8 cellular contexts compared by ENCODE assay signal in the genomic region with DNA sequence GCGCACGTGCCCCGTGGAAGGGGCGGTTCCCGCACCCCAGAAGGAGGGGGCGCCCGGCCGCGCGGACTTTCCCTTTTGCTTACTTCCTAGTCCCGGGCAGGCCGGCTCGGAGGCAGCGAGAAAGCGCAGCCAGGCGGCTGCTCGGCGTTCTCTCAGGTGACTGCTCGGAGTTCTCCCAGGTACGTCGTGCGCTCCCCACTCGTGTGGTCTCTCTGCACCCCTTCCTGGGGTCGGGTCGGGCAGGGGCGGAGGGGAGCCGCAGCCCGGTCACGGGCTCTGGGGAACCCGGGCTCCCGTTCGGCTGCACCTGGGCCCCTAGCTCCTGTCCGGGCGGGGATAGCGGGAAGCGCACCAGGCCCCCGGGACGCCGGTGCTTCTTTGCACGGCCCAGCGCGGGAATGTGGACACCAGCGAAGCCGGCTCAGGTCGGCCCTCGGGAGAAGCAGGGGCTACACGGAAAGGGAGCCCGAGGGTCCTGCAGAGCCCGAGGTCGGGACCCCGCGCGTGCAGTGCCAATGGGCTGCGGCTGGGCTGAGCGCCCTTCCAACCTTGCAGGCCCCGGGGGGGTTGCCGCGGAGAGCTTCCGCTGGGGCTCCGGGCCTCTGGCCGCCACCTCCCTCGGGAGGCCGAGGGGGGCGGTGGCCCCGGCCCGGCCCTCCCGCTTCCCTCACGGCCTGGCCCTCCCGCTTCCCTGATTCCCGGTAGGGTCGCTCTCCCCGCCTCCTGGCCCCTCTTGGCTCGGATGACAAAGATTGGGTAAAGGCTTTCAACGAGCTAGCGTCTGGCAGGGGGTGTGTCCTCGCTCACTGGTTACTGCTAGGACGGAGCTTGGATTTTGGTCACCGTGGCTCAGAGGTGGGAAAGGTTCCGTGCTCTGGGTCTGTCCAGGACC. TPM values are rescaled to one million over a fixed set of nuclear protein-coding genes. Genes with fewer than 3 reads are reported as not detected.
A peak's percentile ranks its signal among the peaks of the same experiment; 100 is the strongest.
DNase-seq lines count a peak whose midpoint lies in the region; ATAC-seq and TF ChIP-seq lines count a peak whose summit lies in the region.

A gene with protein sequence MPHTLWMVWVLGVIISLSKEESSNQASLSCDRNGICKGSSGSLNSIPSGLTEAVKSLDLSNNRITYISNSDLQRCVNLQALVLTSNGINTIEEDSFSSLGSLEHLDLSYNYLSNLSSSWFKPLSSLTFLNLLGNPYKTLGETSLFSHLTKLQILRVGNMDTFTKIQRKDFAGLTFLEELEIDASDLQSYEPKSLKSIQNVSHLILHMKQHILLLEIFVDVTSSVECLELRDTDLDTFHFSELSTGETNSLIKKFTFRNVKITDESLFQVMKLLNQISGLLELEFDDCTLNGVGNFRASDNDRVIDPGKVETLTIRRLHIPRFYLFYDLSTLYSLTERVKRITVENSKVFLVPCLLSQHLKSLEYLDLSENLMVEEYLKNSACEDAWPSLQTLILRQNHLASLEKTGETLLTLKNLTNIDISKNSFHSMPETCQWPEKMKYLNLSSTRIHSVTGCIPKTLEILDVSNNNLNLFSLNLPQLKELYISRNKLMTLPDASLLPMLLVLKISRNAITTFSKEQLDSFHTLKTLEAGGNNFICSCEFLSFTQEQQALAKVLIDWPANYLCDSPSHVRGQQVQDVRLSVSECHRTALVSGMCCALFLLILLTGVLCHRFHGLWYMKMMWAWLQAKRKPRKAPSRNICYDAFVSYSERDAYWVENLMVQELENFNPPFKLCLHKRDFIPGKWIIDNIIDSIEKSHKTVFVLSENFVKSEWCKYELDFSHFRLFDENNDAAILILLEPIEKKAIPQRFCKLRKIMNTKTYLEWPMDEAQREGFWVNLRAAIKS (plus strand): TSS at position 99 of the 892 bp plus-strand sequence. CDS start 18,628 bp downstream, outside the sequence.

- peak; percentile 38 for TF ChIP-seq POLR2A in transverse colon (IDR thresholded peaks at IDR 0.05)

- H3K27me3 ChIP-seq in OCI-LY1 (ENCODE audit: insufficient read depth, low read length) = peaks cover 5% of the 10 kb centered on the region; the same call in 1 of the 2 replicates
- peaks cover 27% of the 10 kb centered on the region for H3K27me3 ChIP-seq in transverse colon

- TF ChIP-seq CTCF in OCI-LY1 (IDR thresholded peaks at IDR 0.05; ENCODE audit: low read length) = no peak
- TF ChIP-seq CTCF in transverse colon (IDR thresholded peaks at IDR 0.05) = no peak

- H3K4me1 ChIP-seq in OCI-LY1 (ENCODE audit: insufficient read depth, low read length, severe bottlenecking) = peaks cover 9% of the 10 kb centered on the region
- peaks cover 0 to 17% (median 14%) of the 10 kb centered on the region in 4 donors for H3K4me1 ChIP-seq in transverse colon

- H3K9me2 ChIP-seq in OCI-LY1 (ENCODE audit: low read depth, low read length) = no peaks in the 10 kb centered on the region

- no peaks in the 10 kb centered on the region for H4K20me1 ChIP-seq in OCI-LY1 (ENCODE audit: insufficient read depth, low read length)

- peak; percentile 32 for DNase-seq in activated gamma-delta T cell treated with Interleukin-2 at 50 U/mL for 16 hours
- DNase-seq in Right ventricle myocardium inferior (ENCODE audit: missing footprints) = peak; percentile 94
- peak; percentile 17 for DNase-seq in pons (ENCODE audit: low spot score)
- DNase-seq in transverse colon = peak; percentile 73
- DNase-seq in NCI-H1092 (lab: John Stamatoyannopoulos, UW) = no peak

- in situ Hi-C loops in transverse colon (cut with MboI; ENCODE audit: low pct_ligation_motif_present in 1 of 4, low pct_unique_long_range_greater_than_20kb in 1 of 4, low sequenced_read_pairs in 3 of 4) = no loop called here

- H3F3A ChIP-seq in OCI-LY1 (ENCODE audit: insufficient read depth, low read length) = no peaks in the 10 kb centered on the region

- no peak within 1 kb of the TSS; the same call in 1 of the 2 replicates for H3K9ac ChIP-seq in OCI-LY1 (ENCODE audit: low read length)

- H3K4me3 ChIP-seq in OCI-LY1 (ENCODE audit: low read depth, low read length, poor library complexity, severe bottlenecking) (peak within 1 kb of the TSS; percentile 50), transverse colon (peak within 1 kb of the TSS; percentile 49 to 80 (median 54))

- WGBS in transverse colon (ENCODE audit: low coverage in 1 of 2), 2 donors = 2% methylated on average over 8 of the region's 79 CpGs; no CpG with 5 or more reads in 1 of the 2 donors

- H3K79me2 ChIP-seq in OCI-LY1 (ENCODE audit: insufficient read depth, low read length) = no peaks in the 10 kb centered on the region

- no peak within 1 kb of the TSS for H2AFZ ChIP-seq in OCI-LY1 (ENCODE audit: low read length)

- ATAC-seq in GM18520 (IDR thresholded peaks at IDR 0.05; ENCODE audit: unreplicated experiment) (peak; percentile 64), HG02840 (IDR thresholded peaks at IDR 0.05; ENCODE audit: low FRiP score, unreplicated experiment) (peak; percentile 92), Right ventricle myocardium inferior (peak; percentile 80)

- no peak for TF ChIP-seq EP300 in transverse colon (IDR thresholded peaks at IDR 0.05; ENCODE audit: low read depth)

- no peak within 1 kb of the TSS for H3K27ac ChIP-seq in OCI-LY1 (ENCODE audit: low read depth, low read length, poor library complexity, severe bottlenecking)
- peak within 1 kb of the TSS; percentile 20 to 56 (median 50) for H3K27ac ChIP-seq in transverse colon

- H3K4me2 ChIP-seq in OCI-LY1 (ENCODE audit: low read length) = peak within 1 kb of the TSS; percentile 68

- no peaks in the 10 kb centered on the region; the same call in 1 of the 2 replicates for H3K36me3 ChIP-seq in OCI-LY1 (ENCODE audit: insufficient read depth, low read length)
- H3K36me3 ChIP-seq in transverse colon = peaks cover 0 to 8% (median 0%) of the 10 kb centered on the region in 4 donors

- 0 out of 2 replicates have a peak, but pooled peaks cover 2% of the 10 kb centered on the region for H3K9me3 ChIP-seq in OCI-LY1 (ENCODE audit: low read length)
- peaks cover 13 to 15% of the 10 kb centered on the region in 2 donors for H3K9me3 ChIP-seq in transverse colon

- intact Hi-C loops in Right ventricle myocardium inferior (cut with DNase I) = no loop called here
- intact Hi-C loops in transverse colon (cut with DNase I; ENCODE audit: low total_unique reads) = no loop called here

RNA-seq across cellular contexts. Expression of the gene that starts here (rescaled TPM):
- total RNA-seq in Right ventricle myocardium inferior (4.4 TPM), transverse colon (10 to 100 TPM in 2 of 4 donors, 1 to 10 TPM in 1, under 1 TPM in 1; 0.40 to 17.6 (median 9.1) TPM)
